In genomic region chr9:135199489-135199888, GRCh38 we compare ENCODE assay signal across 18 cellular contexts.
"Had no signal": no experiment of that assay in that cellular context is flagged by ENCODE, and none has a peak within 500 bp of the region (broad histone marks: within the 10 kb centered on the region; RNA-seq: fewer than 3 reads in every experiment).

No MANE protein-coding gene starts in this region.

- ATAC-seq: HepG2 had no signal

- H3K4me3 ChIP-seq: MG63, SJSA1, SK-N-MC had no signal

- H3K4me1 ChIP-seq: SJSA1 had no signal

- H3K36me3 ChIP-seq: MG63, SJSA1 had no signal

- H3K27ac ChIP-seq: SJSA1, SK-N-MC had no signal

- H3K27me3 ChIP-seq: SJSA1 had no signal

- DNase-seq: IMR-90, Karpas-422, KG1, MG63, NCI-H1092, NCI-H2081 treated with DMSO at 0.1 percent for 48 hours, NCI-H2171, NCI-H226, NCI-H446, NCI-H510A, NCI-H69, NCI-H774, Right ventricle myocardium superior, RPMI8226, SIG-M5 had no signal

- H3K9me3 ChIP-seq: MG63, SJSA1 had no signal
